Comparison of ENCODE assay signal across 21 cellular contexts in genomic region chr22:50695421-50696250, GRCh38. TPM values are rescaled to one million over a fixed set of nuclear protein-coding genes. Genes with fewer than 3 reads are reported as not detected.
DNase-seq lines count a peak whose midpoint lies in the region; ATAC-seq and TF ChIP-seq lines count a peak whose summit lies in the region.
"Had no signal": no experiment of that assay in that cellular context is flagged by ENCODE, and none has a peak within 500 bp of the region (broad histone marks: within the 10 kb centered on the region; RNA-seq: fewer than 3 reads in every experiment).

No MANE protein-coding gene starts in this region.

- H3K4me1 ChIP-seq in left lung (peaks cover 5 to 22% of the 10 kb centered on the region in 2 donors), spleen (peaks cover 0 to 95% (median 58%) of the 10 kb centered on the region in 6 donors)

- peak; percentile 1 for DNase-seq in activated CD4-positive, alpha-beta T cell treated with anti-CD3 and anti-CD28 coated beads for 36 hours
- no peak for DNase-seq in activated CD4-positive, alpha-beta T cell treated with anti-CD3 and anti-CD28 coated beads for 48 hours
- peak; percentile 14 for DNase-seq in cerebellum (ENCODE audit: low spot score)
- peak; percentile 17 to 37 for DNase-seq in left lung
- DNase-seq in spleen = peak; percentile 50
- DNase-seq in WERI-Rb-1 = no peak
- DNase-seq in immature natural killer cell = no peak
- DNase-seq in stimulated activated CD4-positive, alpha-beta T cell treated with anti-CD3 and anti-CD28 coated beads, Interleukin-1b, Interleukin-23, amount 100 ng/mL, for 48 hours = no peak
- DNase-seq: activated CD4-positive, alpha-beta T cell treated with anti-CD3 and anti-CD28 coated beads, Interleukin-2, amount 10 ng/mL, durations not matched to agents 7 days and 5 days; activated T-cell treated with anti-CD3 and anti-CD28 coated beads, Interleukin-2, amount 50 U/mL, for 24 hours; anterior cingulate cortex; CD4-positive, alpha-beta memory T cell; GOT3; islet precursor cell; NCI-H1417 treated with DMSO at 0.1 percent for 48 hours; NCI-H526 treated with DMSO at 0.1 percent for 48 hours; RPMI8226; T-helper 2 cell had no signal

- no peak overlapping the region for H3K27ac ChIP-seq in left lung
- H3K27ac ChIP-seq in spleen = peak overlapping the region in 3 of 8 donors; percentile 44 to 56 (median 55)
- H3K27ac ChIP-seq in WERI-Rb-1 = no peak overlapping the region

- H3K4me1 Mint-ChIP-seq in activated CD4-positive, alpha-beta T cell treated with anti-CD3 and anti-CD28 coated beads for 36 hours = peaks cover 5% of the 10 kb centered on the region
- no peaks in the 10 kb centered on the region for H3K4me1 Mint-ChIP-seq in immature natural killer cell
- H3K4me1 Mint-ChIP-seq: CD4-positive, alpha-beta memory T cell had no signal

- H3K9me3 ChIP-seq in left lung (no peaks in the 10 kb centered on the region), spleen (peaks cover 0 to 4% (median 0%) of the 10 kb centered on the region in 8 donors), WERI-Rb-1 (ENCODE audit: severe bottlenecking) (no peaks in the 10 kb centered on the region)

- WGBS in spleen, 5 donors = 66 to 87% (median 76%) methylated on average over 17 to 18 of the region's 18 CpGs

- H3K36me3 ChIP-seq in left lung (peaks cover 0 to 12% of the 10 kb centered on the region in 2 donors), spleen (peaks cover 0 to 57% (median 0%) of the 10 kb centered on the region in 6 donors), WERI-Rb-1 (no peaks in the 10 kb centered on the region; the same call in 1 of the 2 replicates)

- H3K4me3 ChIP-seq in left lung (no peak overlapping the region), spleen (peak overlapping the region in 2 of 8 donors; percentile 37 to 57), WERI-Rb-1 (ENCODE audit: low read depth, low read length) (no peak overlapping the region)
- H3K4me3 ChIP-seq: K562 had no signal

- no peak overlapping the region for H3K27ac Mint-ChIP-seq in activated CD4-positive, alpha-beta T cell treated with anti-CD3 and anti-CD28 coated beads for 36 hours
- no peak overlapping the region for H3K27ac Mint-ChIP-seq in immature natural killer cell
- H3K27ac Mint-ChIP-seq: activated CD4-positive, alpha-beta T cell treated with anti-CD3 and anti-CD28 coated beads, Interleukin-2, amount 10 ng/mL, durations not matched to agents 7 days and 5 days; activated T-cell treated with anti-CD3 and anti-CD28 coated beads, Interleukin-2, amount 50 U/mL, for 24 hours; CD4-positive, alpha-beta memory T cell had no signal

- ATAC-seq in activated CD4-positive, alpha-beta T cell treated with anti-CD3 and anti-CD28 coated beads for 36 hours = no peak
- ATAC-seq in left lung = no peak

- CTCF ChIA-PET in activated CD4-positive, alpha-beta T cell treated with anti-CD3 and anti-CD28 coated beads for 36 hours (lab: Charles Lee) = interaction anchor here (0.8 kb wide), 1 partner anchor 20 kb away, joined by 3 read pairs; no protein-coding TSS in a partner anchor

- H3K27me3 ChIP-seq in left lung = no peaks in the 10 kb centered on the region
- H3K27me3 ChIP-seq in spleen (replicated peaks in 1 of 7) = no peaks in the 10 kb centered on the region
- no peaks in the 10 kb centered on the region for H3K27me3 ChIP-seq in WERI-Rb-1 (ENCODE audit: insufficient read depth, low read depth, severe bottlenecking)

- no peaks in the 10 kb centered on the region for H3K36me3 Mint-ChIP-seq in activated CD4-positive, alpha-beta T cell treated with anti-CD3 and anti-CD28 coated beads for 36 hours (ENCODE audit: low read depth)
- H3K36me3 Mint-ChIP-seq in immature natural killer cell = no peaks in the 10 kb centered on the region
- H3K36me3 Mint-ChIP-seq: CD4-positive, alpha-beta memory T cell had no signal

- intact Hi-C loops in activated CD4-positive, alpha-beta T cell treated with anti-CD3 and anti-CD28 coated beads for 36 hours (cut with DNase I, micrococcal nuclease) = no loop called here
- intact Hi-C loops in left lung (cut with DNase I) (no loop called here), spleen (cut with DNase I; ENCODE audit: low total_unique reads) (no loop called here)

- no peak for TF ChIP-seq POLR2A in spleen (IDR thresholded peaks at IDR 0.05)

- TF ChIP-seq CTCF in left lung (IDR thresholded peaks at IDR 0.05) (no peak), spleen (IDR thresholded peaks at IDR 0.05 in 8 of 11, conservative IDR thresholded peaks at IDR 0.05 in 3 of 11) (no peak), WERI-Rb-1 (IDR thresholded peaks at IDR 0.05; ENCODE audit: low read depth, low read length) (no peak)

- H3K27me3 Mint-ChIP-seq in activated CD4-positive, alpha-beta T cell treated with anti-CD3 and anti-CD28 coated beads for 36 hours = peaks cover 4% of the 10 kb centered on the region
- H3K27me3 Mint-ChIP-seq in immature natural killer cell (ENCODE audit: low read depth in 3 of 3) = peaks cover 2 to 5% (median 2%) of the 10 kb centered on the region in 3 donors
- H3K27me3 Mint-ChIP-seq: activated T-cell treated with anti-CD3 and anti-CD28 coated beads, Interleukin-2, amount 50 U/mL, for 24 hours had no signal

- H3K9me3 Mint-ChIP-seq in activated CD4-positive, alpha-beta T cell treated with anti-CD3 and anti-CD28 coated beads for 36 hours (ENCODE audit: low read depth) = peaks cover 2% of the 10 kb centered on the region
- peaks cover 0 to 5% (median 0%) of the 10 kb centered on the region in 6 donors for H3K9me3 Mint-ChIP-seq in immature natural killer cell
- H3K9me3 Mint-ChIP-seq: activated CD4-positive, alpha-beta T cell treated with anti-CD3 and anti-CD28 coated beads, Interleukin-2, amount 10 ng/mL, durations not matched to agents 7 days and 5 days; activated T-cell treated with anti-CD3 and anti-CD28 coated beads, Interleukin-2, amount 50 U/mL, for 24 hours had no signal

- POLR2A ChIA-PET in activated CD4-positive, alpha-beta T cell treated with anti-CD3 and anti-CD28 coated beads for 36 hours (lab: Charles Lee) = no interaction called here

- no peak overlapping the region for H3K4me3 Mint-ChIP-seq in activated CD4-positive, alpha-beta T cell treated with anti-CD3 and anti-CD28 coated beads for 36 hours
- H3K4me3 Mint-ChIP-seq in immature natural killer cell = no peak overlapping the region
- H3K4me3 Mint-ChIP-seq: activated CD4-positive, alpha-beta T cell treated with anti-CD3 and anti-CD28 coated beads, Interleukin-2, amount 10 ng/mL, durations not matched to agents 7 days and 5 days; activated T-cell treated with anti-CD3 and anti-CD28 coated beads, Interleukin-2, amount 50 U/mL, for 24 hours; CD4-positive, alpha-beta memory T cell had no signal

RNA-seq across cellular contexts. Expression of gene SHANK3, which starts 23.0 kb away (rescaled TPM):
- total RNA-seq in activated CD4-positive, alpha-beta T cell treated with anti-CD3 and anti-CD28 coated beads for 36 hours = under 1 TPM; 0.14 to 0.16 TPM
- total RNA-seq in cerebellum (6.4 TPM), left lung (10 to 100 TPM; 25.1 to 42.9 TPM), spleen (100 to 1,000 TPM in 3 of 7 donors, 10 to 100 TPM in 4; 55.5 to 264 (median 89.1) TPM)
- polyA plus RNA-seq in spleen (100 to 1,000 TPM in 1 of 3 donors, 10 to 100 TPM in 1, 1 to 10 TPM in 1; 9.9 to 112 (median 31.8) TPM), immature natural killer cell (not detected)
- total RNA-seq: CD4-positive, alpha-beta memory T cell had no signal
- polyA plus RNA-seq: CD4-positive, alpha-beta memory T cell had no signal

RNA-seq across cellular contexts. Expression of gene ACR, which starts 42.4 kb away (rescaled TPM):
- not detected for total RNA-seq in activated CD4-positive, alpha-beta T cell treated with anti-CD3 and anti-CD28 coated beads for 36 hours
- not detected for total RNA-seq in cerebellum
- 1 to 10 TPM in 1 of 2 donors, not detected in 1; 1.4 TPM for total RNA-seq in left lung
- 10 to 100 TPM in 1 of 7 donors, 1 to 10 TPM in 5, under 1 TPM in 1; 0.88 to 12.5 (median 2.3) TPM for total RNA-seq in spleen
- 1 to 10 TPM in 1 of 3 donors, under 1 TPM in 2; 0.21 to 1.2 (median 0.67) TPM for polyA plus RNA-seq in spleen
- polyA plus RNA-seq in immature natural killer cell = not detected
- total RNA-seq: activated CD4-positive, alpha-beta T cell treated with anti-CD3 and anti-CD28 coated beads, Interleukin-2, amount 10 ng/mL, durations not matched to agents 7 days and 5 days; CD4-positive, alpha-beta memory T cell; frontal cortex; K562; myocyte had no signal
- polyA plus RNA-seq: CD4-positive, alpha-beta memory T cell; K562 had no signal

Comparison
In these comparisons a context has a peak if more than half of its experiments do, and no peak if none do; other contexts are left out.
1. DNase-seq: peak in activated CD4-positive, alpha-beta T cell treated with anti-CD3 and anti-CD28 coated beads for 36 hours (single experiment), cerebellum (single experiment), left lung (2 of 2) and spleen (single experiment); none in activated CD4-positive, alpha-beta T cell treated with anti-CD3 and anti-CD28 coated beads for 48 hours (single experiment), WERI-Rb-1 (single experiment), immature natural killer cell (0 of 3) and stimulated activated CD4-positive, alpha-beta T cell treated with anti-CD3 and anti-CD28 coated beads, Interleukin-1b, Interleukin-23, amount 100 ng/mL, for 48 hours (single experiment).